In genomic region chr6:147667082-147667481, GRCh38 we compare ENCODE assay signal across 25 cellular contexts.
"Had no signal": no experiment of that assay in that cellular context is flagged by ENCODE, and none has a peak within 500 bp of the region (broad histone marks: within the 10 kb centered on the region; RNA-seq: fewer than 3 reads in every experiment).

No MANE protein-coding gene starts in this region.

- H3K4me1 ChIP-seq: left ventricle myocardium inferior, pancreas, prostate gland, sigmoid colon, spleen, suprapubic skin, tibial artery, upper lobe of right lung had no signal

- ATAC-seq: natural killer cell; pancreas; right cardiac atrium; stimulated activated effector memory CD8-positive, alpha-beta T cell treated with anti-CD3 and anti-CD28 coated beads, Interleukin-12 subunit alpha, Interleukin-12 subunit beta, amount 100 ng/mL, for 72 hours; upper lobe of right lung had no signal

- H3K4me2 ChIP-seq: hepatocyte had no signal

- H3K4me3 ChIP-seq: hepatocyte, left ventricle myocardium inferior, lung, pancreas, prostate gland, sigmoid colon, spleen, suprapubic skin, thoracic aorta, tibial artery, upper lobe of right lung had no signal

- H3K9me3 ChIP-seq: pancreas, prostate gland, suprapubic skin, thoracic aorta had no signal

- FAIRE-seq: pancreas, urothelium cell line had no signal

- H3K27ac ChIP-seq: hepatocyte, left ventricle myocardium inferior, pancreas, prostate gland, sigmoid colon, spleen, suprapubic skin, tibial artery, upper lobe of right lung had no signal

- H2AFZ ChIP-seq: hepatocyte had no signal

- H3K36me3 ChIP-seq: left ventricle myocardium inferior, pancreas, prostate gland, sigmoid colon, spleen, suprapubic skin, thoracic aorta, tibial artery, upper lobe of right lung had no signal

- DNase-seq: islet precursor cell; left ventricle myocardium inferior; mesendoderm; naive B cell; natural killer cell; nucleus accumbens; pancreas; posterior cingulate gyrus; retina; right cardiac atrium; sigmoid colon; small intestine; spleen; stimulated activated CD4-positive, alpha-beta T cell treated with anti-CD3 and anti-CD28 coated beads, Interleukin-4, amount 100 ng/mL, for 24 hours; stimulated activated naive CD4-positive, alpha-beta T cell; tibial artery; trophoblast cell; upper lobe of right lung had no signal

- H3K27me3 ChIP-seq: hepatocyte, pancreas, sigmoid colon, spleen, suprapubic skin, tibial artery, upper lobe of right lung had no signal

- H3K79me2 ChIP-seq: hepatocyte had no signal
